ENCODE assay signal across 1 cellular context in genomic region chr11:64878223-64878493, GRCh38.
A peak's percentile ranks its signal among the peaks of the same experiment; 100 is the strongest.
TF ChIP-seq lines count a peak whose summit lies in the region.

No MANE protein-coding gene starts in this region.

TF ChIP-seq in WTC11, 78 proteins besides CTCF, POLR2A, EP300 and RAD21 (continued from another document):
- TF ChIP-seq ARID4B (CRISPR knock-in tag; IDR thresholded peaks at IDR 0.05; ENCODE audit: borderline replicate concordance) = no peak
- TF ChIP-seq, protein P1, sequence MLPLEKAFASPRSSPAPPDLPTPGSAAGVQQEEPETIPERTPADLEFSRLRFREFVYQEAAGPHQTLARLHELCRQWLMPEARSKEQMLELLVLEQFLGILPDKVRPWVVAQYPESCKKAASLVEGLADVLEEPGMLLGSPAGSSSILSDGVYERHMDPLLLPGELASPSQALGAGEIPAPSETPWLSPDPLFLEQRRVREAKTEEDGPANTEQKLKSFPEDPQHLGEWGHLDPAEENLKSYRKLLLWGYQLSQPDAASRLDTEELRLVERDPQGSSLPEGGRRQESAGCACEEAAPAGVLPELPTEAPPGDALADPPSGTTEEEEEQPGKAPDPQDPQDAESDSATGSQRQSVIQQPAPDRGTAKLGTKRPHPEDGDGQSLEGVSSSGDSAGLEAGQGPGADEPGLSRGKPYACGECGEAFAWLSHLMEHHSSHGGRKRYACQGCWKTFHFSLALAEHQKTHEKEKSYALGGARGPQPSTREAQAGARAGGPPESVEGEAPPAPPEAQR (CRISPR knock-in tag; IDR thresholded peaks at IDR 0.05) = no peak
- no peak for TF ChIP-seq ZNF396 (CRISPR knock-in tag; IDR thresholded peaks at IDR 0.05; ENCODE audit: borderline replicate concordance)
- TF ChIP-seq PRRX2 (CRISPR knock-in tag; IDR thresholded peaks at IDR 0.05) = no peak
- no peak for TF ChIP-seq TEAD1 (CRISPR knock-in tag; IDR thresholded peaks at IDR 0.05)
- TF ChIP-seq MYBL2 (CRISPR knock-in tag; IDR thresholded peaks at IDR 0.05) = 0 out of 2 replicates have a peak, but pooled peaks have one; percentile 25
- TF ChIP-seq, protein P2, sequence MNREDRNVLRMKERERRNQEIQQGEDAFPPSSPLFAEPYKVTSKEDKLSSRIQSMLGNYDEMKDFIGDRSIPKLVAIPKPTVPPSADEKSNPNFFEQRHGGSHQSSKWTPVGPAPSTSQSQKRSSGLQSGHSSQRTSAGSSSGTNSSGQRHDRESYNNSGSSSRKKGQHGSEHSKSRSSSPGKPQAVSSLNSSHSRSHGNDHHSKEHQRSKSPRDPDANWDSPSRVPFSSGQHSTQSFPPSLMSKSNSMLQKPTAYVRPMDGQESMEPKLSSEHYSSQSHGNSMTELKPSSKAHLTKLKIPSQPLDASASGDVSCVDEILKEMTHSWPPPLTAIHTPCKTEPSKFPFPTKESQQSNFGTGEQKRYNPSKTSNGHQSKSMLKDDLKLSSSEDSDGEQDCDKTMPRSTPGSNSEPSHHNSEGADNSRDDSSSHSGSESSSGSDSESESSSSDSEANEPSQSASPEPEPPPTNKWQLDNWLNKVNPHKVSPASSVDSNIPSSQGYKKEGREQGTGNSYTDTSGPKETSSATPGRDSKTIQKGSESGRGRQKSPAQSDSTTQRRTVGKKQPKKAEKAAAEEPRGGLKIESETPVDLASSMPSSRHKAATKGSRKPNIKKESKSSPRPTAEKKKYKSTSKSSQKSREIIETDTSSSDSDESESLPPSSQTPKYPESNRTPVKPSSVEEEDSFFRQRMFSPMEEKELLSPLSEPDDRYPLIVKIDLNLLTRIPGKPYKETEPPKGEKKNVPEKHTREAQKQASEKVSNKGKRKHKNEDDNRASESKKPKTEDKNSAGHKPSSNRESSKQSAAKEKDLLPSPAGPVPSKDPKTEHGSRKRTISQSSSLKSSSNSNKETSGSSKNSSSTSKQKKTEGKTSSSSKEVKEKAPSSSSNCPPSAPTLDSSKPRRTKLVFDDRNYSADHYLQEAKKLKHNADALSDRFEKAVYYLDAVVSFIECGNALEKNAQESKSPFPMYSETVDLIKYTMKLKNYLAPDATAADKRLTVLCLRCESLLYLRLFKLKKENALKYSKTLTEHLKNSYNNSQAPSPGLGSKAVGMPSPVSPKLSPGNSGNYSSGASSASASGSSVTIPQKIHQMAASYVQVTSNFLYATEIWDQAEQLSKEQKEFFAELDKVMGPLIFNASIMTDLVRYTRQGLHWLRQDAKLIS (CRISPR knock-in tag; IDR thresholded peaks at IDR 0.05; ENCODE audit: borderline replicate concordance) = no peak
- no peak for TF ChIP-seq TP53 (CRISPR knock-in tag; IDR thresholded peaks at IDR 0.05)
- TF ChIP-seq HMGXB4 (CRISPR knock-in tag; IDR thresholded peaks at IDR 0.05) = peak; percentile 75; the same call in 1 of the 2 replicates
- no peak for TF ChIP-seq FOXP4 (CRISPR knock-in tag; IDR thresholded peaks at IDR 0.05)
- no peak for TF ChIP-seq NFYB (CRISPR knock-in tag; conservative IDR thresholded peaks at IDR 0.05; ENCODE audit: low read depth)
- TF ChIP-seq USF1 (CRISPR knock-in tag; IDR thresholded peaks at IDR 0.05) = no peak
- TF ChIP-seq, protein P3, sequence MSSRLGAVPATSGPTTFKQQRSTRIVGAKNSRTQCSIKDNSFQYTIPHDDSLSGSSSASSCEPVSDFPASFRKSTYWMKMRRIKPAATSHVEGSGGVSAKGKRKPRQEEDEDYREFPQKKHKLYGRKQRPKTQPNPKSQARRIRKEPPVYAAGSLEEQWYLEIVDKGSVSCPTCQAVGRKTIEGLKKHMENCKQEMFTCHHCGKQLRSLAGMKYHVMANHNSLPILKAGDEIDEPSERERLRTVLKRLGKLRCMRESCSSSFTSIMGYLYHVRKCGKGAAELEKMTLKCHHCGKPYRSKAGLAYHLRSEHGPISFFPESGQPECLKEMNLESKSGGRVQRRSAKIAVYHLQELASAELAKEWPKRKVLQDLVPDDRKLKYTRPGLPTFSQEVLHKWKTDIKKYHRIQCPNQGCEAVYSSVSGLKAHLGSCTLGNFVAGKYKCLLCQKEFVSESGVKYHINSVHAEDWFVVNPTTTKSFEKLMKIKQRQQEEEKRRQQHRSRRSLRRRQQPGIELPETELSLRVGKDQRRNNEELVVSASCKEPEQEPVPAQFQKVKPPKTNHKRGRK (CRISPR knock-in tag; IDR thresholded peaks at IDR 0.05; ENCODE audit: borderline replicate concordance) = no peak
- no peak for TF ChIP-seq OVOL2 (CRISPR knock-in tag; IDR thresholded peaks at IDR 0.05; ENCODE audit: borderline replicate concordance)
- peak; percentile 86; the same call in 1 of the 2 replicates for TF ChIP-seq SMAD3 (CRISPR knock-in tag; IDR thresholded peaks at IDR 0.05; ENCODE audit: borderline replicate concordance)
- 0 out of 2 replicates have a peak, but pooled peaks have one; percentile 68 for TF ChIP-seq NFE2L1 (CRISPR knock-in tag; IDR thresholded peaks at IDR 0.05)
- TF ChIP-seq E2F4 (CRISPR knock-in tag; IDR thresholded peaks at IDR 0.05; ENCODE audit: borderline replicate concordance, low read depth) = 0 out of 2 replicates have a peak, but pooled peaks have one; percentile 27
- no peak for TF ChIP-seq CBFB (CRISPR knock-in tag; IDR thresholded peaks at IDR 0.05; ENCODE audit: low read depth)
- no peak for TF ChIP-seq KAT7 (CRISPR knock-in tag; IDR thresholded peaks at IDR 0.05; ENCODE audit: borderline replicate concordance)
- peak; percentile 79 for TF ChIP-seq FOXP1 (CRISPR knock-in tag; IDR thresholded peaks at IDR 0.05; ENCODE audit: borderline replicate concordance)
- TF ChIP-seq ZNF263 (CRISPR knock-in tag; IDR thresholded peaks at IDR 0.05; ENCODE audit: low read depth) = peak; percentile 80
- TF ChIP-seq, protein P4, sequence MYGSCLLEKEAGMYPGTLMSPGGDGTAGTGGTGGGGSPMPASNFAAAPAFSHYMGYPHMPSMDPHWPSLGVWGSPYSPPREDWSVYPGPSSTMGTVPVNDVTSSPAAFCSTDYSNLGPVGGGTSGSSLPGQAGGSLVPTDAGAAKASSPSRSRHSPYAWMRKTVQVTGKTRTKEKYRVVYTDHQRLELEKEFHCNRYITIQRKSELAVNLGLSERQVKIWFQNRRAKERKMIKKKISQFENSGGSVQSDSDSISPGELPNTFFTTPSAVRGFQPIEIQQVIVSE (CRISPR knock-in tag; IDR thresholded peaks at IDR 0.05; ENCODE audit: borderline replicate concordance) = no peak
- TF ChIP-seq IRF1 (CRISPR knock-in tag; IDR thresholded peaks at IDR 0.05) = no peak
